ENCODE assay signal across 11 cellular contexts in genomic region chr10:89609730-89610393, GRCh38. TPM values are rescaled to one million over a fixed set of nuclear protein-coding genes. Genes with fewer than 3 reads are reported as not detected.
A peak's percentile ranks its signal among the peaks of the same experiment; 100 is the strongest.
DNase-seq lines count a peak whose midpoint lies in the region; ATAC-seq lines count a peak whose summit lies in the region.
"Had no signal": no experiment of that assay in that cellular context is flagged by ENCODE, and none has a peak within 500 bp of the region (broad histone marks: within the 10 kb centered on the region; RNA-seq: fewer than 3 reads in every experiment).

No MANE protein-coding gene starts in this region.

- H3K27ac Mint-ChIP-seq in activated naive CD4-positive, alpha-beta T cell treated with anti-CD3 and anti-CD28 coated beads, Interleukin-2, amount 10 ng/mL, durations not matched to agents 7 days and 5 days: no peak overlapping the region
- no peak overlapping the region for H3K27ac Mint-ChIP-seq in stimulated activated memory B cell treated with anti-CD40 and anti-IgM and Interleukin-4, amounts not matched to agents 10 μg/mL and 1 μg/mL and 100 μg/mL, for 72 hours

- no peaks in the 10 kb centered on the region for H3K27me3 Mint-ChIP-seq in activated naive CD4-positive, alpha-beta T cell treated with anti-CD3 and anti-CD28 coated beads, Interleukin-2, amount 10 ng/mL, durations not matched to agents 7 days and 5 days
- H3K27me3 Mint-ChIP-seq in stimulated activated memory B cell treated with anti-CD40 and anti-IgM and Interleukin-4, amounts not matched to agents 10 μg/mL and 1 μg/mL and 100 μg/mL, for 72 hours: no peaks in the 10 kb centered on the region

- H3K4me3 Mint-ChIP-seq in activated naive CD4-positive, alpha-beta T cell treated with anti-CD3 and anti-CD28 coated beads, Interleukin-2, amount 10 ng/mL, durations not matched to agents 7 days and 5 days: no peak overlapping the region
- H3K4me3 Mint-ChIP-seq in stimulated activated memory B cell treated with anti-CD40 and anti-IgM and Interleukin-4, amounts not matched to agents 10 μg/mL and 1 μg/mL and 100 μg/mL, for 72 hours: no peak overlapping the region

- H3K36me3 ChIP-seq in H7 (replicated peaks; ENCODE audit: control insufficient read depth, insufficient read depth, low read length): peaks cover 9% of the 10 kb centered on the region
- H3K36me3 ChIP-seq: uterus had no signal

- CTCF ChIA-PET in activated naive CD4-positive, alpha-beta T cell treated with anti-CD3 and anti-CD28 coated beads, Interleukin-2, amount 10 ng/mL, durations not matched to agents 7 days and 5 days (lab: Charles Lee): no interaction called here

- peak; percentile 2 for DNase-seq in activated naive CD4-positive, alpha-beta T cell treated with Interleukin-2 at 50 U/mL for 16 hours
- DNase-seq in activated naive CD4-positive, alpha-beta T cell treated with anti-CD3 and anti-CD28 coated beads, Interleukin-2, amount 10 ng/mL, durations not matched to agents 7 days and 5 days: no peak
- no peak for DNase-seq in NCI-H524 treated with DMSO at 0.1 percent for 48 hours (lab: John Stamatoyannopoulos, UW)
- no peak for DNase-seq in stimulated activated CD4-positive, alpha-beta T cell treated with anti-CD3 and anti-CD28 coated beads, Interleukin-4, amount 100 ng/mL, for 24 hours
- DNase-seq in H7: no peak
- DNase-seq: effector memory CD4-positive, alpha-beta T cell; uterus had no signal

- H3K4me3 ChIP-seq in H7 (ENCODE audit: insufficient read depth, low read depth, low read length): no peak overlapping the region
- H3K4me3 ChIP-seq: uterus had no signal

- H3K4me1 Mint-ChIP-seq in activated naive CD4-positive, alpha-beta T cell treated with anti-CD3 and anti-CD28 coated beads, Interleukin-2, amount 10 ng/mL, durations not matched to agents 7 days and 5 days: peaks cover 16% of the 10 kb centered on the region
- H3K4me1 Mint-ChIP-seq in stimulated activated memory B cell treated with anti-CD40 and anti-IgM and Interleukin-4, amounts not matched to agents 10 μg/mL and 1 μg/mL and 100 μg/mL, for 72 hours: no peaks in the 10 kb centered on the region

- H3K36me3 Mint-ChIP-seq in activated naive CD4-positive, alpha-beta T cell treated with anti-CD3 and anti-CD28 coated beads, Interleukin-2, amount 10 ng/mL, durations not matched to agents 7 days and 5 days: peaks cover 2% of the 10 kb centered on the region
- peaks cover 23% of the 10 kb centered on the region for H3K36me3 Mint-ChIP-seq in stimulated activated memory B cell treated with anti-CD40 and anti-IgM and Interleukin-4, amounts not matched to agents 10 μg/mL and 1 μg/mL and 100 μg/mL, for 72 hours

- H3K9me3 Mint-ChIP-seq in activated naive CD4-positive, alpha-beta T cell treated with anti-CD3 and anti-CD28 coated beads, Interleukin-2, amount 10 ng/mL, durations not matched to agents 7 days and 5 days: no peaks in the 10 kb centered on the region
- no peaks in the 10 kb centered on the region for H3K9me3 Mint-ChIP-seq in stimulated activated memory B cell treated with anti-CD40 and anti-IgM and Interleukin-4, amounts not matched to agents 10 μg/mL and 1 μg/mL and 100 μg/mL, for 72 hours

- H3K27me3 ChIP-seq in H7 (ENCODE audit: control insufficient read depth, insufficient read depth, low read length): no peaks in the 10 kb centered on the region
- H3K27me3 ChIP-seq: uterus had no signal

- ATAC-seq in GM21619 (IDR thresholded peaks at IDR 0.05; ENCODE audit: unreplicated experiment) (peak; percentile 94), HG03378 (IDR thresholded peaks at IDR 0.05; ENCODE audit: unreplicated experiment) (peak; percentile 90)
- ATAC-seq in stimulated activated memory B cell treated with anti-CD40 and anti-IgM and Interleukin-4, amounts not matched to agents 10 μg/mL and 1 μg/mL and 100 μg/mL, for 72 hours: peak; percentile 51
- ATAC-seq: SK-N-SH treated with all-trans-retinoic acid at 6 μM for 48 hours had no signal

RNA-seq across cellular contexts. Expression of gene PANK1, which starts 35.2 kb away (rescaled TPM):
- total RNA-seq in H7 (2014; rRNA removed; shearing (Covaris generic)): 20.0 and 31.6 TPM in 2 replicates
